Comparison of ENCODE assay signal across 28 cellular contexts in the genomic region with DNA sequence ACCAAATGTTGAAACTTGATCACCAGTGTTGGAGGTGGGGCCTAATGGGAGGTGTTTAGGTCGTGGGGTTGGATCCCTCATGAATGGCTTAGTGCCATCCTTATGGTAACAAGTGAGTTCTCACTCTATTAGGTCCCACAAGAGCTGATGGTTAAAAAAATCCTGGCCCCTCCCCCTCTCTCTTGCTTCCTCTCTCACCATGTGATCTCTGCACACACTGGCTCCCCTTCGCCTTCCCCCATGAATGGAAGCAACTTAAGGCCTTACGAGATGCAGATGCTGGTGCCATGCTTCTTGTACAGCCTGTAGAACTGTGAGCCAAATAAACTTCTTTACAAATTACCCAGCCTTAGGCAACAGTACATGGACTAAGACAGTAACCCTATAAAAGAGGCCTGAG.
"Had no signal": no experiment of that assay in that cellular context is flagged by ENCODE, and none has a peak within 500 bp of the region (broad histone marks: within the 10 kb centered on the region; RNA-seq: fewer than 3 reads in every experiment).

No MANE protein-coding gene starts in this region.

- H3K27ac ChIP-seq: dorsolateral prefrontal cortex, esophagus muscularis mucosa, foreskin keratinocyte, heart right ventricle, left ventricle myocardium inferior, lower lobe of right lung, parathyroid adenoma, right atrium auricular region, stomach, thyroid gland, vagina had no signal

- H3K4me1 ChIP-seq: lower lobe of right lung, parathyroid adenoma, vagina had no signal

- DNase-seq: dorsolateral prefrontal cortex; effector CD4-positive, alpha-beta T cell; glutamatergic neuron; heart right ventricle; hippocampal formation; immature natural killer cell; islet precursor cell; kidney glomerular epithelial cell; left colon; left ventricle myocardium inferior; lower lobe of right lung; natural killer cell; stimulated activated CD4-positive, alpha-beta T cell treated with anti-CD3 and anti-CD28 coated beads, Interleukin-12 subunit alpha, Interleukin-12 subunit beta, amount 100 ng/mL, for 4 hours; stimulated activated CD4-positive, alpha-beta T cell treated with anti-CD3 and anti-CD28 coated beads, Interleukin-1b, Interleukin-23, amount 100 ng/mL, for 48 hours; stimulated activated CD4-positive, alpha-beta T cell treated with anti-CD3 and anti-CD28 coated beads, Interleukin-4, amount 100 ng/mL, for 1 hour; stimulated activated naive CD4-positive, alpha-beta T cell treated with Interleukin-2 at 50 U/mL for 16 hours; stomach; thyroid gland; trophoblast cell had no signal

- H3K9ac ChIP-seq: parathyroid adenoma had no signal

- H3K4me2 ChIP-seq: smooth muscle cell had no signal

- H3K36me3 ChIP-seq: esophagus muscularis mucosa, heart right ventricle, left ventricle myocardium inferior, lower lobe of right lung, right atrium auricular region, stomach, thyroid gland, vagina had no signal

- H2AFZ ChIP-seq: parathyroid adenoma had no signal

- H3K9me3 ChIP-seq: esophagus muscularis mucosa, heart right ventricle, lower lobe of right lung, right atrium auricular region, stomach, thyroid gland, vagina had no signal

- ATAC-seq: foreskin keratinocyte; heart right ventricle; left colon; lower lobe of right lung; natural killer cell; sciatic nerve; stimulated activated effector memory CD8-positive, alpha-beta T cell treated with anti-CD3 and anti-CD28 coated beads, Interleukin-12 subunit alpha, Interleukin-12 subunit beta, amount 100 ng/mL, for 72 hours had no signal

- H3K27me3 ChIP-seq: dorsolateral prefrontal cortex, esophagus muscularis mucosa, foreskin keratinocyte, heart right ventricle, right atrium auricular region, stomach, thyroid gland, vagina had no signal

- H3K79me2 ChIP-seq: parathyroid adenoma had no signal

- H3K4me3 ChIP-seq: dorsolateral prefrontal cortex, esophagus muscularis mucosa, heart right ventricle, left ventricle myocardium inferior, lower lobe of right lung, right atrium auricular region, smooth muscle cell, stomach, thyroid gland, vagina had no signal

- FAIRE-seq: colon had no signal
